ENCODE assay signal across 8 cellular contexts in the genomic region with DNA sequence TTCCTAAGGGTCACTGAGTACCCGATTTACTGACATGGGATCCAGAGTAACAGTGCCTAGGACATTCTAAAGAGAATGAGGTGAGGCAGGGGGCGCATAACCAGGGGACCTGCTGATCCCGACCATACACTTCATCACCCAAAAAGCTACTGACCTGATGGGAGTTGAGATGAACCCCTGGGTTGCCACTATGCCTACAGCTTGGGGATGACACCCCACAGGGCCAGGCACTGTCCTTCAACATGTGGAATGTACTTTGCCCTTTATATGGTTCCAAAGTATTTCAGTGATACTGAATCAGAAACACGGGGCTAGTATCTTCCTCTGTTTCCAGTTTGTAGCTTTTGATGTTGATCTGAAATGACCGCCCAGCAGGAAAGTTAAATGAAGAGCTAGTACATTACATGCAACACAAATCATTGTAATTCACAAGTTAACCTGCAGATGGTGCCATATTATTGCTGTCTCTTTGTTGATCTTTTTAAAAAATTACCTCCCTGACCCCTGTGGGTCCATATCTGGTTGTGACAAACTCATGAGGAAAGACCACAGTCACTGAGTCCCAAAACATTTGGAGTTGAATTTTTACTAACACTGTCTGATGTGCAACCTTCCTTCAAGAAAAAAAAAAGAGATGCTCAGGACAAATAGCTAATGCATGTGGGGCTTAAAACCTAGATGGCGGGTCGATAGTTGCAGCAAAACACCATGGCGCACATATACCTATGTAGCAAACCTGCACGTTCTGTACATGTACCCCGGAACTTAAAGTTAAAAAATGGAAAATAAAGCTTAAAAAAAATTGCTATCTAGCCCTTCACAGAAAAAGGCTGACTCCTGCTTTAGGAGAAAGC. TPM values are rescaled to one million over a fixed set of nuclear protein-coding genes. Genes with fewer than 3 reads are reported as not detected.
A peak's percentile ranks its signal among the peaks of the same experiment; 100 is the strongest.
DNase-seq lines count a peak whose midpoint lies in the region; ATAC-seq and TF ChIP-seq lines count a peak whose summit lies in the region.

No MANE protein-coding gene starts in this region.

- TF ChIP-seq POLR2A in esophagus squamous epithelium (IDR thresholded peaks at IDR 0.05) = no peak
- no peak for TF ChIP-seq POLR2A in GM18505 (IDR thresholded peaks at IDR 0.05; ENCODE audit: borderline replicate concordance, extremely low read depth, insufficient read depth, insufficient read length)

- no peaks in the 10 kb centered on the region for H3K36me3 Mint-ChIP-seq in activated CD4-positive, alpha-beta memory T cell treated with anti-CD3 and anti-CD28 coated beads for 36 hours

- H3K4me1 ChIP-seq in A673 (ENCODE audit: insufficient read depth, low read length, poor library complexity, severe bottlenecking) (no peaks in the 10 kb centered on the region), esophagus squamous epithelium (no peaks in the 10 kb centered on the region), psoas muscle (no peaks in the 10 kb centered on the region)

- H3K9me3 ChIP-seq in A673 (ENCODE audit: low read depth, low read length, poor library complexity, severe bottlenecking) = no peaks in the 10 kb centered on the region
- H3K9me3 ChIP-seq in esophagus squamous epithelium = no peaks in the 10 kb centered on the region
- H3K9me3 ChIP-seq in psoas muscle = no peaks in the 10 kb centered on the region

- peak; percentile 72 for TF ChIP-seq CTCF in A673 (conservative IDR thresholded peaks at IDR 0.05; ENCODE audit: low read depth, low read length)
- TF ChIP-seq CTCF in GM06990 (IDR thresholded peaks at IDR 0.05; ENCODE audit: insufficient read depth, low read length, poor library complexity, severe bottlenecking) = peak; percentile 58
- peak in 5 of 6 experiments; percentile 52 to 68 (median 56) for TF ChIP-seq CTCF in esophagus squamous epithelium (IDR thresholded peaks at IDR 0.05)
- peak; percentile 51 for TF ChIP-seq CTCF in psoas muscle (IDR thresholded peaks at IDR 0.05)

- CTCF ChIA-PET in A673 (lab: Charles Lee) = interaction anchor here (0.6 to 1.6 kb wide), 10 partner anchors 10 to 590 kb away, joined by 3 to 10 read pairs (median 6); a partner anchor contains a TSS
- CTCF ChIA-PET in activated CD4-positive, alpha-beta memory T cell treated with anti-CD3 and anti-CD28 coated beads for 36 hours (lab: Charles Lee) = interaction anchor here (0.6 to 2.8 kb wide), 27 partner anchors 9 to 596 kb away, joined by 3 to 25 read pairs (median 4); a partner anchor contains a TSS

- no peaks in the 10 kb centered on the region for H3K9me3 Mint-ChIP-seq in activated CD4-positive, alpha-beta memory T cell treated with anti-CD3 and anti-CD28 coated beads for 36 hours

- no peak overlapping the region for H3K4me3 Mint-ChIP-seq in activated CD4-positive, alpha-beta memory T cell treated with anti-CD3 and anti-CD28 coated beads for 36 hours

- ATAC-seq in psoas muscle (no peak), GM18505 (IDR thresholded peaks at IDR 0.05; ENCODE audit: unreplicated experiment) (no peak)

- intact Hi-C loops in A673 (cut with micrococcal nuclease; ENCODE audit: unreplicated experiment) (loop anchor here (1.0 to 5.0 kb wide), 2 partner anchors 323 to 589 kb away; no protein-coding TSS in a partner anchor), esophagus squamous epithelium (cut with DNase I) (loop anchor here (10.0 kb wide), 1 partner anchor 576 kb away; no protein-coding TSS in a partner anchor), psoas muscle (cut with DNase I) (loop anchor here in 1 of 2 donors (5.0 kb wide), 1 partner anchor 324 kb away; no protein-coding TSS in a partner anchor)
- intact Hi-C loops in activated CD4-positive, alpha-beta memory T cell treated with anti-CD3 and anti-CD28 coated beads for 36 hours (cut with micrococcal nuclease) = loop anchor here (1.0 to 2.0 kb wide), 2 partner anchors 323 to 590 kb away; no protein-coding TSS in a partner anchor

- H3K27me3 ChIP-seq in A673 (replicated peaks; ENCODE audit: insufficient read depth, low read depth, low read length, poor library complexity) (no peaks in the 10 kb centered on the region), GM06990 (replicated peaks; ENCODE audit: control insufficient read depth, insufficient read depth, low read length) (no peaks in the 10 kb centered on the region; the same call in 1 of the 2 replicates), esophagus squamous epithelium (no peaks in the 10 kb centered on the region), psoas muscle (ENCODE audit: insufficient read depth in 3 of 3, low read length in 2 of 3) (peaks cover 0 to 3% (median 0%) of the 10 kb centered on the region in 3 donors)

- H3K4me3 ChIP-seq in A673 (ENCODE audit: low read depth, low read length, poor library complexity, severe bottlenecking) = no peak overlapping the region
- H3K4me3 ChIP-seq in GM06990 (replicated peaks; ENCODE audit: low read depth, low read length) = no peak overlapping the region
- H3K4me3 ChIP-seq in esophagus squamous epithelium = no peak overlapping the region
- H3K4me3 ChIP-seq in psoas muscle = no peak overlapping the region

- H3K27me3 Mint-ChIP-seq in activated CD4-positive, alpha-beta memory T cell treated with anti-CD3 and anti-CD28 coated beads for 36 hours = peaks cover 9% of the 10 kb centered on the region

- H3K27ac ChIP-seq in A673 (ENCODE audit: low read depth, low read length, poor library complexity, severe bottlenecking) (no peak overlapping the region), esophagus squamous epithelium (no peak overlapping the region), psoas muscle (no peak overlapping the region)

- no peak overlapping the region for H3K27ac Mint-ChIP-seq in activated CD4-positive, alpha-beta memory T cell treated with anti-CD3 and anti-CD28 coated beads for 36 hours

- no TSS peak for BruUV-seq in A673 (replicated peaks; lab: Mats Ljungman, UMichigan)

- POLR2A ChIA-PET in A673 (lab: Charles Lee; ENCODE audit: low non-redundant PET) = no interaction called here
- POLR2A ChIA-PET in activated CD4-positive, alpha-beta memory T cell treated with anti-CD3 and anti-CD28 coated beads for 36 hours (lab: Charles Lee) = no interaction called here

- H3K36me3 ChIP-seq in A673 (ENCODE audit: insufficient read depth, low read length, poor library complexity, severe bottlenecking) (no peaks in the 10 kb centered on the region), GM06990 (ENCODE audit: control insufficient read depth, insufficient read depth, low read length) (no peaks in the 10 kb centered on the region), esophagus squamous epithelium (no peaks in the 10 kb centered on the region), psoas muscle (ENCODE audit: insufficient read depth in 1 of 2, low read depth in 1 of 2) (no peaks in the 10 kb centered on the region)

- DNase-seq in A673 (ENCODE audit: low spot score) (peak; percentile 69), GM06990 (ENCODE audit: extremely low read depth, insufficient read length) (peak; percentile 18), HPDE6-E6E7 (ENCODE audit: extremely low spot score) (peak; percentile 29), RPMI8226 (peak; percentile 62), esophagus squamous epithelium (lab: John Stamatoyannopoulos, UW) (no peak), psoas muscle (no peak)
- DNase-seq in activated CD4-positive, alpha-beta memory T cell treated with anti-CD3 and anti-CD28 coated beads for 36 hours = no peak

- no peaks in the 10 kb centered on the region for H3K4me1 Mint-ChIP-seq in activated CD4-positive, alpha-beta memory T cell treated with anti-CD3 and anti-CD28 coated beads for 36 hours (ENCODE audit: low read depth)

- 55 to 57% methylated on average over 9 to 10 of the region's 10 CpGs for WGBS in esophagus squamous epithelium, 2 donors
- WGBS in psoas muscle, 3 donors = 51 to 57% (median 54%) methylated on average over 10 of the region's 10 CpGs

RNA-seq across cellular contexts. Expression of a gene that starts 42.7 kb away (rescaled TPM):
- total RNA-seq in A673 (2021) (0.28 and 0.70 TPM in 2 replicates), esophagus squamous epithelium (10 to 100 TPM in 2 of 4 donors, 1 to 10 TPM in 2; 6.9 to 17.2 (median 8.9) TPM), psoas muscle (10 to 100 TPM; 10.1 to 23.1 (median 12.8) TPM)
- polyA plus RNA-seq in psoas muscle = 1 to 10 TPM in 2 of 3 donors, under 1 TPM in 1; 0.27 to 4.5 (median 1.1) TPM
- 1 to 10 TPM; 1.4 to 1.5 TPM for total RNA-seq in activated CD4-positive, alpha-beta memory T cell treated with anti-CD3 and anti-CD28 coated beads for 36 hours

Comparison
In these comparisons a context has a peak if more than half of its experiments do, and no peak if none do; other contexts are left out.
1. DNase-seq: peak in A673 (single experiment), GM06990 (single experiment), HPDE6-E6E7 (single experiment) and RPMI8226 (single experiment); none in esophagus squamous epithelium (single experiment), psoas muscle (0 of 2) and activated CD4-positive, alpha-beta memory T cell treated with anti-CD3 and anti-CD28 coated beads for 36 hours (single experiment).
2. Peak in every context shown above with its lines, with median percentiles within 50 percentile points of each other: CTCF ChIP-seq.